ENCODE assay signal across 17 cellular contexts in the genomic region with DNA sequence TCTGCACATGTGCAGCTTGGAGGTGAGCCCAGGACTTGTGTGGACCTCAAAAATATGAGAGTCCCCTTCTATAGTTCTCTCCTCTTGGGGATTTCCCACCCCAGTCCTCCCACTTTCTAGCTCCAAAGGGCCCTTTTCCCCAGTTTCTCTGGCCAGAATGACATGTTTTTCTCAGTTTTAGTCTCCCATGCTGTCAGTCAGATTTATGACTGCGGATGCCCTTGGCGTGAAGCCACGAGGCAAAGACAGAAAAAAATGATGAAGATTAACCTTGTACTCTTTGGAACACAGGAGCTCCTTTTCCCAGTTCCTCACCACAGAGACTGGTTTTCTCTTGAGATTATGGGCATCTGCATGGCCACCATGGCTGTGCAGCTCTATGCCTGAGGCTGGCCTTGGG.
DNase-seq lines count a peak whose midpoint lies in the region; ATAC-seq and TF ChIP-seq lines count a peak whose summit lies in the region.
"Had no signal": no experiment of that assay in that cellular context is flagged by ENCODE, and none has a peak within 500 bp of the region (broad histone marks: within the 10 kb centered on the region; RNA-seq: fewer than 3 reads in every experiment).

No MANE protein-coding gene starts in this region.

- no peaks in the 10 kb centered on the region for H3K9me2 ChIP-seq in GM23338 (ENCODE audit: insufficient read depth)

- H3K27ac ChIP-seq in GM23338 (ENCODE audit: low read depth) (0 out of 2 replicates have a peak overlapping the region, but pooled peaks have one; percentile 13), dorsolateral prefrontal cortex (no peak overlapping the region)
- H3K27ac ChIP-seq: C4-2B had no signal

- no peak overlapping the region for H2AFZ ChIP-seq in GM23338

- H3K4me1 Mint-ChIP-seq in GM23338 (0 out of 3 replicates have a peak, but pooled peaks cover 2% of the 10 kb centered on the region), neural crest cell (peaks cover 4% of the 10 kb centered on the region)

- ATAC-seq in GM23338, result no peak
- ATAC-seq: Panc1 had no signal

- H4K20me1 ChIP-seq in GM23338 (replicated peaks; ENCODE audit: insufficient read depth), result no peaks in the 10 kb centered on the region

- no peak overlapping the region for H3K4me2 ChIP-seq in GM23338

- no peak overlapping the region for H3K4me3 Mint-ChIP-seq in GM23338
- H3K4me3 Mint-ChIP-seq in neural crest cell, result no peak overlapping the region
- H3K4me3 Mint-ChIP-seq: IgD-negative memory B cell had no signal

- no peaks in the 10 kb centered on the region for H3K36me3 ChIP-seq in GM23338 (ENCODE audit: insufficient read depth)
- H3K36me3 ChIP-seq in adipocyte (ENCODE audit: control insufficient read depth, insufficient read depth, low read length, severe bottlenecking), result peaks cover 39% of the 10 kb centered on the region
- peaks cover 9% of the 10 kb centered on the region for H3K36me3 ChIP-seq in MG63

- H3K27ac Mint-ChIP-seq in GM23338 (no peak overlapping the region), neural crest cell (ENCODE audit: unreplicated experiment) (peak overlapping the region; percentile 54)
- H3K27ac Mint-ChIP-seq: IgD-negative memory B cell had no signal

- TF ChIP-seq CTCF in GM23338 (conservative IDR thresholded peaks at IDR 0.05; ENCODE audit: low read depth in 2 of 2) (no peak), fibroblast of pulmonary artery (IDR thresholded peaks at IDR 0.05; ENCODE audit: low read length, missing control alignments) (no peak), neural crest cell (conservative IDR thresholded peaks at IDR 0.05) (no peak), dorsolateral prefrontal cortex (IDR thresholded peaks at IDR 0.05 in 54 of 56, conservative IDR thresholded peaks at IDR 0.05 in 2 of 56; ENCODE audit: low read depth in 1 of 56, partially characterized antibody in 56 of 56) (no peak)

- H3K9me3 ChIP-seq in adipocyte (ENCODE audit: control insufficient read depth, low read length) (no peaks in the 10 kb centered on the region), MG63 (no peaks in the 10 kb centered on the region)
- H3K9me3 ChIP-seq: Caco-2, HAP-1 had no signal

- no peak for DNase-seq in GM23338 (ENCODE audit: low spot score)
- DNase-seq in adipocyte (ENCODE audit: low read depth), result no peak
- DNase-seq in fibroblast of pulmonary artery (ENCODE audit: low read depth), result peak; percentile 4
- DNase-seq in neural crest cell (ENCODE audit: low read depth, low spot score), result no peak
- no peak for DNase-seq in MG63
- no peak for DNase-seq in dorsolateral prefrontal cortex
- no peak for DNase-seq in NCI-H748 treated with DMSO at 0.1 percent for 48 hours (lab: John Stamatoyannopoulos, UW)
- no peak for DNase-seq in globus pallidus (ENCODE audit: low spot score)
- DNase-seq: Caco-2, MV-4-11, NCI-H1436, NCI-H2029, NCI-H2171 had no signal

- H3K4me1 ChIP-seq in GM23338 (ENCODE audit: insufficient read depth) (no peaks in the 10 kb centered on the region), adipocyte (ENCODE audit: control insufficient read depth, insufficient read depth, low read length) (peaks cover 28% of the 10 kb centered on the region)
- H3K4me1 ChIP-seq: HAP-1 had no signal

- H3K9me3 Mint-ChIP-seq in GM23338, result no peaks in the 10 kb centered on the region
- H3K9me3 Mint-ChIP-seq in neural crest cell, result no peaks in the 10 kb centered on the region
- H3K9me3 Mint-ChIP-seq: IgD-negative memory B cell had no signal

- intact Hi-C loops in dorsolateral prefrontal cortex (cut with DNase I), result no loop called here

- H3K27me3 ChIP-seq in GM23338 (ENCODE audit: insufficient read depth), result no peaks in the 10 kb centered on the region
- H3K27me3 ChIP-seq in adipocyte (replicated peaks; ENCODE audit: control insufficient read depth, insufficient read depth, low read length), result no peaks in the 10 kb centered on the region
- H3K27me3 ChIP-seq in MG63, result no peaks in the 10 kb centered on the region
- H3K27me3 ChIP-seq in dorsolateral prefrontal cortex, result no peaks in the 10 kb centered on the region

- H3K27me3 Mint-ChIP-seq in GM23338 (ENCODE audit: insufficient read depth, low read depth, poor library complexity) (no peaks in the 10 kb centered on the region), neural crest cell (ENCODE audit: low read depth) (no peaks in the 10 kb centered on the region)
- H3K27me3 Mint-ChIP-seq: IgD-negative memory B cell had no signal

- H3K36me3 Mint-ChIP-seq in GM23338 (ENCODE audit: low read depth) (peaks cover 22% of the 10 kb centered on the region; the same call in 2 of the 3 replicates), neural crest cell (ENCODE audit: low read depth) (peaks cover 17% of the 10 kb centered on the region)

- H3K4me3 ChIP-seq in GM23338 (no peak overlapping the region), adipocyte (ENCODE audit: low read length) (peak overlapping the region; percentile 48), fibroblast of pulmonary artery (replicated peaks; ENCODE audit: low read depth, low read length) (no peak overlapping the region), MG63 (no peak overlapping the region), dorsolateral prefrontal cortex (no peak overlapping the region)
- H3K4me3 ChIP-seq: HAP-1 had no signal

- peak overlapping the region; percentile 69 for H3K9ac ChIP-seq in adipocyte (ENCODE audit: low read length)

- no peaks in the 10 kb centered on the region for H3F3A ChIP-seq in GM23338 (replicated peaks; ENCODE audit: low read depth)

- no peaks in the 10 kb centered on the region for H3K79me2 ChIP-seq in GM23338 (replicated peaks; ENCODE audit: insufficient read depth)

TF ChIP-seq in GM23338, 12 proteins besides CTCF, POLR2A, EP300 and RAD21 (continues in another document):
- TF ChIP-seq ZNF114 (CRISPR knock-in tag; IDR thresholded peaks at IDR 0.05) (no peak), CREB1 (CRISPR knock-in tag; IDR thresholded peaks at IDR 0.05; ENCODE audit: low read depth) (no peak), EZH2 (IDR thresholded peaks at IDR 0.05; ENCODE audit: low read depth, unreplicated experiment) (no peak), POLR2AphosphoS5 (IDR thresholded peaks at IDR 0.05; ENCODE audit: low read depth) (no peak)
- TF ChIP-seq, protein P1, sequence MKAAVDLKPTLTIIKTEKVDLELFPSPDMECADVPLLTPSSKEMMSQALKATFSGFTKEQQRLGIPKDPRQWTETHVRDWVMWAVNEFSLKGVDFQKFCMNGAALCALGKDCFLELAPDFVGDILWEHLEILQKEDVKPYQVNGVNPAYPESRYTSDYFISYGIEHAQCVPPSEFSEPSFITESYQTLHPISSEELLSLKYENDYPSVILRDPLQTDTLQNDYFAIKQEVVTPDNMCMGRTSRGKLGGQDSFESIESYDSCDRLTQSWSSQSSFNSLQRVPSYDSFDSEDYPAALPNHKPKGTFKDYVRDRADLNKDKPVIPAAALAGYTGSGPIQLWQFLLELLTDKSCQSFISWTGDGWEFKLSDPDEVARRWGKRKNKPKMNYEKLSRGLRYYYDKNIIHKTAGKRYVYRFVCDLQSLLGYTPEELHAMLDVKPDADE (IDR thresholded peaks at IDR 0.05), result no peak
- TF ChIP-seq, protein P2, sequence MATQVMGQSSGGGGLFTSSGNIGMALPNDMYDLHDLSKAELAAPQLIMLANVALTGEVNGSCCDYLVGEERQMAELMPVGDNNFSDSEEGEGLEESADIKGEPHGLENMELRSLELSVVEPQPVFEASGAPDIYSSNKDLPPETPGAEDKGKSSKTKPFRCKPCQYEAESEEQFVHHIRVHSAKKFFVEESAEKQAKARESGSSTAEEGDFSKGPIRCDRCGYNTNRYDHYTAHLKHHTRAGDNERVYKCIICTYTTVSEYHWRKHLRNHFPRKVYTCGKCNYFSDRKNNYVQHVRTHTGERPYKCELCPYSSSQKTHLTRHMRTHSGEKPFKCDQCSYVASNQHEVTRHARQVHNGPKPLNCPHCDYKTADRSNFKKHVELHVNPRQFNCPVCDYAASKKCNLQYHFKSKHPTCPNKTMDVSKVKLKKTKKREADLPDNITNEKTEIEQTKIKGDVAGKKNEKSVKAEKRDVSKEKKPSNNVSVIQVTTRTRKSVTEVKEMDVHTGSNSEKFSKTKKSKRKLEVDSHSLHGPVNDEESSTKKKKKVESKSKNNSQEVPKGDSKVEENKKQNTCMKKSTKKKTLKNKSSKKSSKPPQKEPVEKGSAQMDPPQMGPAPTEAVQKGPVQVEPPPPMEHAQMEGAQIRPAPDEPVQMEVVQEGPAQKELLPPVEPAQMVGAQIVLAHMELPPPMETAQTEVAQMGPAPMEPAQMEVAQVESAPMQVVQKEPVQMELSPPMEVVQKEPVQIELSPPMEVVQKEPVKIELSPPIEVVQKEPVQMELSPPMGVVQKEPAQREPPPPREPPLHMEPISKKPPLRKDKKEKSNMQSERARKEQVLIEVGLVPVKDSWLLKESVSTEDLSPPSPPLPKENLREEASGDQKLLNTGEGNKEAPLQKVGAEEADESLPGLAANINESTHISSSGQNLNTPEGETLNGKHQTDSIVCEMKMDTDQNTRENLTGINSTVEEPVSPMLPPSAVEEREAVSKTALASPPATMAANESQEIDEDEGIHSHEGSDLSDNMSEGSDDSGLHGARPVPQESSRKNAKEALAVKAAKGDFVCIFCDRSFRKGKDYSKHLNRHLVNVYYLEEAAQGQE (IDR thresholded peaks at IDR 0.05; ENCODE audit: unreplicated experiment), result no peak
